In the genomic region with DNA sequence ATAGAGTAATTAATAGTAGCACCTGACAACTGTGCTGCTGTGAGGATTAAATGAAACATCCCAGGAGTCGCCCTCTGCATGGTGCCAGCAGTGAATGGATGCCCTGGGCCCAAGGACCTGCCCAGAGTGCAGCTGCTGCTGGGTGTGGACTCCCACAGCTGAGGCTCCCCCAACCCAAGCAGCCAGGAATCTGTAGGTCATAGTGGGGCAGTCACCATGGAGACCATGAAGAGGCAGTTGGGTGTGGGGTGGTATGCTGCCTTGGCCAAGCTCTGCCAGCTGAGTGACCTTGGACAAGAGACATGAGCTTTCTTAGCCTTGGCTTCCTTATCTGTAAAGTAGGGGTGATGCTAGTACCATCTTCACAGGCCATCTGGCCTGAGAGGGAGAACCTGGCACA, we compare ENCODE assay signal across 26 cellular contexts. TPM values are rescaled to one million over a fixed set of nuclear protein-coding genes. Genes with fewer than 3 reads are reported as not detected.
DNase-seq lines count a peak whose midpoint lies in the region; ATAC-seq, FAIRE-seq and TF ChIP-seq lines count a peak whose summit lies in the region.
"Had no signal": no experiment of that assay in that cellular context is flagged by ENCODE, and none has a peak within 500 bp of the region (broad histone marks: within the 10 kb centered on the region; RNA-seq: fewer than 3 reads in every experiment).

No MANE protein-coding gene starts in this region.

- H3K23ac ChIP-seq in H1 (ENCODE audit: insufficient read length): no peak overlapping the region

- no peaks in the 10 kb centered on the region for H3K9me3 Mint-ChIP-seq in CD4-positive, alpha-beta T cell
- H3K9me3 Mint-ChIP-seq: IgD-negative memory B cell, T-cell had no signal

- no peaks in the 10 kb centered on the region for H3K36me3 Mint-ChIP-seq in CD4-positive, alpha-beta T cell (ENCODE audit: low read depth)
- H3K36me3 Mint-ChIP-seq: IgD-negative memory B cell, T-cell had no signal

- H3K23me2 ChIP-seq in H1 (ENCODE audit: low read depth, low read length): no peaks in the 10 kb centered on the region; the same call in 1 of the 2 replicates

- H3K9me3 ChIP-seq in BLaER1 treated with 17β-estradiol and CSF1 and Interleukin-3, amounts not matched to agents 10 nM and 100 nM (replicated peaks in 1 of 11): peaks cover 0 to 3% (median 0%) of the 10 kb centered on the region in 11 experiments; a peak in 2 of 22 replicates
- no peaks in the 10 kb centered on the region for H3K9me3 ChIP-seq in H1 (ENCODE audit: insufficient read depth in 2 of 2, low read depth in 1 of 2, low read length in 1 of 2)
- H3K9me3 ChIP-seq in CD4-positive, alpha-beta T cell (ENCODE audit: control insufficient read depth, low read length): no peaks in the 10 kb centered on the region
- H3K9me3 ChIP-seq: HAP-1, SK-N-SH had no signal

- H4K20me1 ChIP-seq in BLaER1 treated with 17β-estradiol and CSF1 and Interleukin-3, amounts not matched to agents 10 nM and 100 nM: peaks cover 0 to 3% (median 0%) of the 10 kb centered on the region in 11 experiments; a peak in 2 of 22 replicates
- peaks cover 9 to 18% of the 10 kb centered on the region in 2 experiments for H4K20me1 ChIP-seq in H1 (replicated peaks in 1 of 2; ENCODE audit: control insufficient read depth in 1 of 2, insufficient read depth in 2 of 2, low read length in 2 of 2)

- no peak overlapping the region for H2BK120ac ChIP-seq in H1 (replicated peaks; ENCODE audit: low read depth, low read length)

- ATAC-seq in CD4-positive, alpha-beta T cell (ENCODE audit: poor library complexity): no peak
- ATAC-seq: GM12878, T-cell had no signal

- TF ChIP-seq EP300 in H1 (IDR thresholded peaks at IDR 0.05; ENCODE audit: borderline replicate concordance in 1 of 2, low read depth in 2 of 2, low read length in 2 of 2): no peak

- H3K4me2 ChIP-seq in BLaER1 treated with 17β-estradiol and CSF1 and Interleukin-3, amounts not matched to agents 10 nM and 100 nM: peak overlapping the region in 9 of 11 experiments; percentile 76 to 86 (median 84); a peak in 15 of 22 replicates
- H3K4me2 ChIP-seq in H1 (ENCODE audit: insufficient read depth in 1 of 2, low read depth in 2 of 2, low read length in 2 of 2): peak overlapping the region in 1 of 2 experiments; percentile 27; a peak in 1 of 4 replicates
- H3K4me2 ChIP-seq: SK-N-SH had no signal

- no peak overlapping the region for H4K91ac ChIP-seq in H1 (replicated peaks; ENCODE audit: insufficient read length, low read length)

- H3K27me3 ChIP-seq in BLaER1 treated with 17β-estradiol and CSF1 and Interleukin-3, amounts not matched to agents 10 nM and 100 nM: peaks cover 27 to 41% (median 37%) of the 10 kb centered on the region in 11 experiments
- peaks cover 56 to 71% (median 59%) of the 10 kb centered on the region in 4 experiments for H3K27me3 ChIP-seq in H1 (replicated peaks in 1 of 4; ENCODE audit: control insufficient read depth in 3 of 4, extremely low read depth in 1 of 4, insufficient read depth in 3 of 4, low read length in 3 of 4)
- H3K27me3 ChIP-seq in CD4-positive, alpha-beta T cell (ENCODE audit: control insufficient read depth, insufficient read depth, low read length): peaks cover 34% of the 10 kb centered on the region

- peaks cover 22 to 44% (median 29%) of the 10 kb centered on the region in 10 experiments for H3K4me1 ChIP-seq in BLaER1 treated with 17β-estradiol and CSF1 and Interleukin-3, amounts not matched to agents 10 nM and 100 nM
- H3K4me1 ChIP-seq in H1 (replicated peaks in 1 of 4; ENCODE audit: control insufficient read depth in 3 of 4, insufficient read depth in 4 of 4, low read length in 3 of 4): peaks cover 3 to 28% (median 20%) of the 10 kb centered on the region in 4 experiments
- H3K4me1 ChIP-seq: HAP-1 had no signal

- peaks cover 59% of the 10 kb centered on the region for H3K27me3 Mint-ChIP-seq in CD4-positive, alpha-beta T cell

- peaks cover 13% of the 10 kb centered on the region for H3K4me1 Mint-ChIP-seq in CD4-positive, alpha-beta T cell (ENCODE audit: low read depth)

- intact Hi-C loops in CD4-positive, alpha-beta T cell (cut with DNase I, micrococcal nuclease): no loop called here

- no peaks in the 10 kb centered on the region for H3K79me2 ChIP-seq in H1 (ENCODE audit: control insufficient read depth in 1 of 2, insufficient read depth in 2 of 2, low read length in 2 of 2)

- H3K79me1 ChIP-seq in H1 (ENCODE audit: low read depth, low read length): no peaks in the 10 kb centered on the region

- no peak for TF ChIP-seq POLR2A in H1 (IDR thresholded peaks at IDR 0.05; ENCODE audit: control extremely low read depth in 1 of 2, low read depth in 2 of 2, low read length in 2 of 2)

- H3K4me3 Mint-ChIP-seq in CD4-positive, alpha-beta T cell: no peak overlapping the region
- H3K4me3 Mint-ChIP-seq: T-cell had no signal

- H3K4me3 ChIP-seq in BLaER1 treated with 17β-estradiol and CSF1 and Interleukin-3, amounts not matched to agents 10 nM and 100 nM: no peak overlapping the region
- no peak overlapping the region for H3K4me3 ChIP-seq in H1 (ENCODE audit: extremely low read depth in 1 of 4, insufficient read depth in 2 of 4, low read depth in 3 of 4, low read length in 4 of 4)
- H3K4me3 ChIP-seq: GM12878, HAP-1 had no signal

- H2BK15ac ChIP-seq in H1 (ENCODE audit: low read length): peak overlapping the region; percentile 25; the same call in 1 of the 2 replicates

- TF ChIP-seq CTCF in GM10266 (IDR thresholded peaks at IDR 0.05; ENCODE audit: control insufficient read depth, insufficient read depth, low read depth, missing control alignments) (no peak), H1 (IDR thresholded peaks at IDR 0.05; ENCODE audit: control extremely low read depth in 1 of 3, insufficient read depth in 1 of 3, low read depth in 1 of 3, low read length in 3 of 3) (no peak), D721Med (IDR thresholded peaks at IDR 0.05; ENCODE audit: insufficient read depth, missing control alignments) (no peak)
- TF ChIP-seq CTCF in CD4-positive, alpha-beta T cell (IDR thresholded peaks at IDR 0.05): no peak

- H3K36me3 ChIP-seq in BLaER1 treated with 17β-estradiol and CSF1 and Interleukin-3, amounts not matched to agents 10 nM and 100 nM: no peaks in the 10 kb centered on the region
- no peaks in the 10 kb centered on the region for H3K36me3 ChIP-seq in H1 (ENCODE audit: control insufficient read depth in 2 of 4, insufficient read depth in 4 of 4, low read length in 3 of 4)
- H3K36me3 ChIP-seq: HAP-1 had no signal

- no peak overlapping the region for H3K14ac ChIP-seq in H1 (ENCODE audit: insufficient read length)

- no peak overlapping the region for H4K8ac ChIP-seq in H1 (ENCODE audit: extremely low read depth, insufficient read depth, low read length)

- peak; percentile 19 for DNase-seq in GM10266 (ENCODE audit: extremely low spot score)
- peak; percentile 70 to 87 for DNase-seq in NCI-H524 (lab: John Stamatoyannopoulos, UW)
- no peak for DNase-seq in H1 (ENCODE audit: low read depth in 1 of 2, low spot score in 2 of 2)
- DNase-seq in CD4-positive, alpha-beta T cell: no peak
- no peak for DNase-seq in D721Med (ENCODE audit: insufficient read length, low spot score)
- no peak for DNase-seq in NCI-H2227 treated with DMSO at 0.1 percent for 48 hours (lab: John Stamatoyannopoulos, UW)
- no peak for DNase-seq in stimulated activated CD4-positive, alpha-beta T cell treated with anti-CD3 and anti-CD28 coated beads, Interleukin-2, amount 100 ng/mL, for 48 hours
- DNase-seq: GF-D8, Kasumi-1, MM.1S, NCI-H1092, NCI-H1694 treated with DMSO at 0.1 percent for 48 hours, NCI-H2107, NCI-H226, NCI-H82, OCI-M1, Right ventricle myocardium superior, SK-N-SH, T-cell had no signal

- no peak overlapping the region for H3K4ac ChIP-seq in H1 (replicated peaks; ENCODE audit: insufficient read length, low read depth, low read length)

- H2AK5ac ChIP-seq in H1 (ENCODE audit: low read depth, low read length): 0 out of 2 replicates have a peak overlapping the region, but pooled peaks have one; percentile 16

- CTCF ChIA-PET in H1 (lab: Charles Lee; ENCODE audit: partially characterized antibody): interaction anchor here (1.5 to 2.2 kb wide), 3 partner anchors 9 to 26 kb away, joined by 4 to 7 read pairs (median 5); a partner anchor contains a TSS
- CTCF ChIA-PET in CD4-positive, alpha-beta T cell (lab: Charles Lee): no interaction called here

- H2BK12ac ChIP-seq in H1 (ENCODE audit: low read depth, low read length): no peak overlapping the region

- whole genome bisulfite sequencing in H1 (ENCODE audit: extremely low coverage in 1 of 2, insufficient coverage in 1 of 2, insufficient read length in 1 of 2, insufficient replicate concordance in 2 of 2, low coverage in 1 of 2, low lambda C conversion rate in 2 of 2, missing lambda C conversion rate in 1 of 2), 2 experiments: 74% methylated on average over 1 of the region's 1 CpG; no CpG with 5 or more reads in 1 of the 2 experiments

- H3K27ac ChIP-seq in BLaER1 treated with 17β-estradiol and CSF1 and Interleukin-3, amounts not matched to agents 10 nM and 100 nM: 0 out of 22 replicates have a peak overlapping the region, but pooled peaks of 2 of the 11 experiments have one; percentile 74 to 81
- no peak overlapping the region for H3K27ac ChIP-seq in H1 (ENCODE audit: low read depth, low read length)
- H3K27ac ChIP-seq in CD4-positive, alpha-beta T cell (ENCODE audit: low read depth, low read length): no peak overlapping the region

- TF ChIP-seq RAD21 in H1 (IDR thresholded peaks at IDR 0.05 in 1 of 2, conservative IDR thresholded peaks at IDR 0.05 in 1 of 2; ENCODE audit: low read depth in 2 of 2, low read length in 2 of 2): no peak

- no peak overlapping the region for H3K27ac Mint-ChIP-seq in CD4-positive, alpha-beta T cell
- H3K27ac Mint-ChIP-seq: IgD-negative memory B cell, T-cell had no signal

- H3K9ac ChIP-seq in BLaER1 treated with 17β-estradiol and CSF1 and Interleukin-3, amounts not matched to agents 10 nM and 100 nM: no peak overlapping the region
- H3K9ac ChIP-seq in H1 (replicated peaks in 1 of 4; ENCODE audit: extremely low read depth in 1 of 4, low read depth in 3 of 4, low read length in 3 of 4): no peak overlapping the region
- H3K9ac ChIP-seq: SK-N-SH had no signal

- no peak overlapping the region for H2BK5ac ChIP-seq in H1 (ENCODE audit: low read depth, low read length)

- no peak overlapping the region for H3K56ac ChIP-seq in H1 (replicated peaks; ENCODE audit: insufficient read length, low read depth, low read length)

- POLR2A ChIA-PET in H1 (lab: Charles Lee; ENCODE audit: partially characterized antibody): interaction anchor here (1.4 kb wide), 1 partner anchor 10 kb away, joined by 5 read pairs; a partner anchor contains a TSS
- POLR2A ChIA-PET in CD4-positive, alpha-beta T cell (lab: Charles Lee): no interaction called here

- FAIRE-seq in H1 (lab: Jason Lieb, UNC) (no peak), D721Med (lab: Jason Lieb, UNC) (no peak)
- FAIRE-seq: A204.1, GM12878, HTR-8/SVneo had no signal

- no peak overlapping the region for H2BK20ac ChIP-seq in H1 (ENCODE audit: low read length)

- H3K18ac ChIP-seq in H1 (ENCODE audit: extremely low read depth, low read length): no peak overlapping the region

- H4K5ac ChIP-seq in H1 (ENCODE audit: insufficient read length, low read depth, low read length): no peak overlapping the region

- H2AFZ ChIP-seq in H1 (ENCODE audit: low read length): no peak overlapping the region

RNA-seq across cellular contexts. Expression of a gene that starts 9.4 kb away (rescaled TPM):
- 0.11 TPM in 1 of 2 replicates, not detected in the other for total RNA-seq in H1 (2021; fragmentation: NEBNext Ultra II Directional; extraction: Animal tissue kit (Norgen Biotek cat#: 25700))
- 0.79 and 0.93 TPM in 2 replicates for polyA plus RNA-seq in H1 (2011; rRNA removed)
- 0.81 TPM for polyA plus RNA-seq in H1 (2011; cell fraction: cytosol; rRNA removed)
- 0.68 TPM for polyA plus RNA-seq in H1 (2011; cell fraction: nucleus; rRNA removed)
- 0.57 to 1.3 TPM (median 0.75 TPM) in 4 replicates for polyA plus RNA-seq in H1 (2012, experiment 1 of 2)
- 0.79 TPM for polyA plus RNA-seq in H1 (2012, experiment 2 of 2)
- 1.0 TPM for polyA plus RNA-seq in H1 (2013, experiment 1 of 2)
- 0.99 TPM for polyA plus RNA-seq in H1 (2013, experiment 2 of 2)
- polyA minus RNA-seq in H1 (2011; rRNA and poly(A)+ RNA removed): 0.20 and 0.35 TPM in 2 replicates
- polyA minus RNA-seq in H1 (2011; cell fraction: cytosol; rRNA and poly(A)+ RNA removed): 1.8 TPM
- polyA minus RNA-seq in H1 (2011; cell fraction: nucleus; rRNA and poly(A)+ RNA removed): 1.2 TPM
- not detected for total RNA-seq in CD4-positive, alpha-beta T cell
- total RNA-seq: GM12878, Right ventricle myocardium superior, T-cell had no signal
- polyA plus RNA-seq: BJ, GM12878, IgD-negative memory B cell, SK-N-SH had no signal

RNA-seq across cellular contexts. Expression of a gene that starts 34.8 kb away (rescaled TPM):
- total RNA-seq in H1 (2021; fragmentation: NEBNext Ultra II Directional; extraction: Animal tissue kit (Norgen Biotek cat#: 25700)): 0.65 and 0.73 TPM in 2 replicates
- polyA plus RNA-seq in H1 (2011; rRNA removed): 1.2 and 1.4 TPM in 2 replicates
- 0.81 TPM for polyA plus RNA-seq in H1 (2011; cell fraction: cytosol; rRNA removed)
- polyA plus RNA-seq in H1 (2011; cell fraction: nucleus; rRNA removed): 2.1 TPM
- 0.50 to 0.98 TPM (median 0.89 TPM) in 4 replicates for polyA plus RNA-seq in H1 (2012, experiment 1 of 2)
- polyA plus RNA-seq in H1 (2012, experiment 2 of 2): 0.20 TPM
- 0.26 TPM for polyA plus RNA-seq in H1 (2013, experiment 1 of 2)
- 0.46 TPM for polyA plus RNA-seq in H1 (2013, experiment 2 of 2)
- not detected in 2 replicates for polyA minus RNA-seq in H1 (2011; rRNA and poly(A)+ RNA removed)
- polyA minus RNA-seq in H1 (2011; cell fraction: cytosol; rRNA and poly(A)+ RNA removed): 0.51 TPM
- polyA minus RNA-seq in H1 (2011; cell fraction: nucleus; rRNA and poly(A)+ RNA removed): 0.80 TPM
- not detected for total RNA-seq in CD4-positive, alpha-beta T cell
- total RNA-seq: GM12878, T-cell had no signal
- polyA plus RNA-seq: BJ, GM12878, IgD-negative memory B cell, SK-N-SH had no signal

Comparison
In these comparisons a context has a peak if more than half of its experiments do, and no peak if none do; other contexts are left out.
1. DNase-seq: peak in GM10266 (single experiment) and NCI-H524 (2 of 2); none in H1 (0 of 2), CD4-positive, alpha-beta T cell (0 of 10), D721Med (single experiment), NCI-H2227 treated with DMSO at 0.1 percent for 48 hours (single experiment) and stimulated activated CD4-positive, alpha-beta T cell treated with anti-CD3 and anti-CD28 coated beads, Interleukin-2, amount 100 ng/mL, for 48 hours (0 of 2).